1 cellular context compared by ENCODE assay signal in genomic region chr6:37051138-37052026, GRCh38.
A peak's percentile ranks its signal among the peaks of the same experiment; 100 is the strongest.
TF ChIP-seq lines count a peak whose summit lies in the region.

No MANE protein-coding gene starts in this region.

TF ChIP-seq in GM12878, 131 proteins besides CTCF, POLR2A, EP300 and RAD21 (continued from another document and continues in another):
- no peak for TF ChIP-seq BCLAF1 (IDR thresholded peaks at IDR 0.05)
- no peak for TF ChIP-seq CHD4 (IDR thresholded peaks at IDR 0.05)
- TF ChIP-seq POU2F2 (IDR thresholded peaks at IDR 0.05; ENCODE audit: borderline replicate concordance, low read depth, low read length), result peak; percentile 60; the same call in 1 of the 3 replicates
- TF ChIP-seq PKNOX1 (IDR thresholded peaks at IDR 0.05), result peak; percentile 33; the same call in 1 of the 2 replicates
- TF ChIP-seq SMARCA5 (IDR thresholded peaks at IDR 0.05), result 0 out of 2 replicates have a peak, but pooled peaks have one; percentile 66
- TF ChIP-seq HDGF (IDR thresholded peaks at IDR 0.05), result 0 out of 2 replicates have a peak, but pooled peaks have one; percentile 42
- peak; percentile 96 to 97 for TF ChIP-seq BHLHE40 (IDR thresholded peaks at IDR 0.05; ENCODE audit: borderline replicate concordance in 1 of 2, low read depth in 2 of 2, low read length in 1 of 2)
- TF ChIP-seq ETV6 (conservative IDR thresholded peaks at IDR 0.05 in 1 of 2, IDR thresholded peaks at IDR 0.05 in 1 of 2; ENCODE audit: borderline replicate concordance in 1 of 2, low read depth in 1 of 2), result peak in 1 of 2 experiments; percentile 71; a peak in 2 of 4 replicates
- no peak for TF ChIP-seq RB1 (IDR thresholded peaks at IDR 0.05; ENCODE audit: borderline replicate concordance)
- peak; percentile 78 for TF ChIP-seq BACH1 (IDR thresholded peaks at IDR 0.05; ENCODE audit: borderline replicate concordance)
- TF ChIP-seq FOXM1 (IDR thresholded peaks at IDR 0.05; ENCODE audit: low read depth, low read length), result no peak
- no peak for TF ChIP-seq RCOR1 (conservative IDR thresholded peaks at IDR 0.05; ENCODE audit: low read depth, low read length)
- no peak; the same call in 1 of the 2 replicates for TF ChIP-seq CHD2 (IDR thresholded peaks at IDR 0.05; ENCODE audit: borderline replicate concordance, low read depth, low read length)
- no peak for TF ChIP-seq POLR2AphosphoS2 (IDR thresholded peaks at IDR 0.05; ENCODE audit: low read depth, low read length)
- no peak for TF ChIP-seq ZBTB40 (IDR thresholded peaks at IDR 0.05; ENCODE audit: borderline replicate concordance)
- TF ChIP-seq MAX (IDR thresholded peaks at IDR 0.05; ENCODE audit: low read depth, low read length), result peak; percentile 85
- TF ChIP-seq MTA3 (IDR thresholded peaks at IDR 0.05; ENCODE audit: borderline replicate concordance, low read length), result no peak
- TF ChIP-seq HSF1 (IDR thresholded peaks at IDR 0.05; ENCODE audit: low read depth, low read length), result no peak
- TF ChIP-seq SKIL (IDR thresholded peaks at IDR 0.05; ENCODE audit: low read depth, poor library complexity, severe bottlenecking), result no peak
- TF ChIP-seq ESRRA (IDR thresholded peaks at IDR 0.05; ENCODE audit: low read length), result no peak
- peak; percentile 56; the same call in 1 of the 2 replicates for TF ChIP-seq LARP7 (IDR thresholded peaks at IDR 0.05)
- TF ChIP-seq RUNX3 (IDR thresholded peaks at IDR 0.05; ENCODE audit: low read length), result peak; percentile 77
- no peak for TF ChIP-seq SUPT20H (IDR thresholded peaks at IDR 0.05; ENCODE audit: borderline replicate concordance, control insufficient read depth, low read depth, low read length)
- no peak for TF ChIP-seq NFIC (IDR thresholded peaks at IDR 0.05; ENCODE audit: low read depth, low read length)
- no peak for TF ChIP-seq SMAD1 (IDR thresholded peaks at IDR 0.05; ENCODE audit: low read depth, partially characterized antibody)
- no peak for TF ChIP-seq SPI1 (IDR thresholded peaks at IDR 0.05; ENCODE audit: borderline replicate concordance, insufficient read depth, low read depth, low read length)
- TF ChIP-seq NR2C2 (IDR thresholded peaks at IDR 0.05; ENCODE audit: borderline replicate concordance, control insufficient read depth, insufficient read length, low read depth), result no peak
- peak; percentile 82; the same call in 1 of the 2 replicates for TF ChIP-seq TCF3 (IDR thresholded peaks at IDR 0.05; ENCODE audit: borderline replicate concordance, insufficient read depth, low read depth, low read length)
- TF ChIP-seq ATF3 (IDR thresholded peaks at IDR 0.05; ENCODE audit: borderline replicate concordance, extremely low read depth, low read depth, low read length), result no peak
- peak; percentile 53 for TF ChIP-seq MYC (IDR thresholded peaks at IDR 0.05; ENCODE audit: insufficient read depth, insufficient read length, insufficient replicate concordance, low read length, severe bottlenecking)
- TF ChIP-seq TARDBP (IDR thresholded peaks at IDR 0.05; ENCODE audit: borderline replicate concordance), result no peak
- no peak for TF ChIP-seq SIX5 (IDR thresholded peaks at IDR 0.05; ENCODE audit: low read depth, low read length, severe bottlenecking)
- no peak for TF ChIP-seq ZNF207 (IDR thresholded peaks at IDR 0.05; ENCODE audit: borderline replicate concordance)
- TF ChIP-seq NRF1 (conservative IDR thresholded peaks at IDR 0.05; ENCODE audit: low read depth, low read length), result no peak
- TF ChIP-seq DPF2 (IDR thresholded peaks at IDR 0.05), result peak; percentile 36; the same call in 1 of the 2 replicates
- no peak for TF ChIP-seq E2F4 (IDR thresholded peaks at IDR 0.05; ENCODE audit: low read depth, low read length)
- TF ChIP-seq YY1 (IDR thresholded peaks at IDR 0.05; ENCODE audit: low read depth, low read length), result peak; percentile 63
- TF ChIP-seq E4F1 (IDR thresholded peaks at IDR 0.05; ENCODE audit: borderline replicate concordance, partially characterized antibody), result no peak
- TF ChIP-seq SMC3 (IDR thresholded peaks at IDR 0.05; ENCODE audit: borderline replicate concordance, low read length), result peak; percentile 99
- TF ChIP-seq CREM (IDR thresholded peaks at IDR 0.05; ENCODE audit: low read depth), result peak; percentile 31; the same call in 1 of the 2 replicates
- TF ChIP-seq EGR1 (IDR thresholded peaks at IDR 0.05; ENCODE audit: borderline replicate concordance in 1 of 2, low read depth in 2 of 2, low read length in 2 of 2), result no peak; a peak in 1 of 3 replicates
- no peak for TF ChIP-seq NFXL1 (IDR thresholded peaks at IDR 0.05; ENCODE audit: borderline replicate concordance)
